Comparison of ENCODE assay signal across 9 cellular contexts in the genomic region with DNA sequence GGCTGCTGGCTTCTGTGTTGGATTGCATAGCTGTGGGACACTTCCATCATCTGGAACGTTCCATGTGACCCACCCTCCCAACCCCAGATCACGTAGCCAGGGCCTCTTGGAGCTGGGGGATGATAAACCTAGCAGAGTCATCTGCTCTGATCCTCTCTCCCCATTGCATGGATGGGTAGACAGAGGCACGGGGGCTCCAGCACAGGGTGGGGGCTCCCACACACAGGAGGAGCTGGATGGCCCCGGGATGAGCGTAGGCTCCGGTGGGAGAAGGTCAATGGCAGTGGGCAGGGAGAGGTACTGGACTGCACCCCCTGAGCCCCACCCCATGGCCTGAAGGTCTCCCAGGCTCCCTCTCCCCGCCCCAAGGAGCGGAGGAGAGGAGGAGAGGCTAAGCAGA. TPM values are rescaled to one million over a fixed set of nuclear protein-coding genes. Genes with fewer than 3 reads are reported as not detected.
"Had no signal": no experiment of that assay in that cellular context is flagged by ENCODE, and none has a peak within 500 bp of the region (broad histone marks: within the 10 kb centered on the region; RNA-seq: fewer than 3 reads in every experiment).

No MANE protein-coding gene starts in this region.

- H3K4me3 ChIP-seq: GM12878 had no signal

- ATAC-seq: GM12878 had no signal

- DNase-seq: GDM1, GF-D8 had no signal

- FAIRE-seq: G401.6, GM12878, GM12891, GM12892, GM18507, GM19239 had no signal

RNA-seq across cellular contexts. Expression of gene ONECUT3, which starts 33.4 kb away (rescaled TPM):
- total RNA-seq: G401, GM12878 had no signal
- polyA plus RNA-seq: GM12878 had no signal
